Comparison of ENCODE assay signal across 17 cellular contexts in genomic region chr12:15733136-15733535, GRCh38. TPM values are rescaled to one million over a fixed set of nuclear protein-coding genes. Genes with fewer than 3 reads are reported as not detected.
DNase-seq lines count a peak whose midpoint lies in the region; ATAC-seq, FAIRE-seq and TF ChIP-seq lines count a peak whose summit lies in the region.
"Had no signal": no experiment of that assay in that cellular context is flagged by ENCODE, and none has a peak within 500 bp of the region (broad histone marks: within the 10 kb centered on the region; RNA-seq: fewer than 3 reads in every experiment).

No MANE protein-coding gene starts in this region.

- in situ Hi-C loops in GM12878 (cut with MboI), result no loop called here

- no peaks in the 10 kb centered on the region for H3K4me1 ChIP-seq in GM12878 (ENCODE audit: control insufficient read depth, insufficient read depth, low read length)
- H3K4me1 ChIP-seq in subcutaneous abdominal adipose tissue (ENCODE audit: control insufficient read depth in 5 of 5, insufficient read depth in 5 of 5, low read length in 5 of 5), result peaks cover 0 to 27% (median 15%) of the 10 kb centered on the region in 5 donors
- H3K4me1 ChIP-seq: upper lobe of left lung had no signal

- H3K9ac ChIP-seq in GM12878 (ENCODE audit: control insufficient read depth, insufficient read depth, low read length), result no peak overlapping the region
- no peak overlapping the region for H3K9ac ChIP-seq in subcutaneous abdominal adipose tissue (ENCODE audit: low read length in 5 of 5)

- no peak for FAIRE-seq in GM12878 (lab: Jason Lieb, UNC)

- TF ChIP-seq CTCF in GM12878 (IDR thresholded peaks at IDR 0.05 in 2 of 3, conservative IDR thresholded peaks at IDR 0.05 in 1 of 3; ENCODE audit: control insufficient read depth in 2 of 3, extremely low read depth in 1 of 3, insufficient read depth in 1 of 3, low read depth in 3 of 3, low read length in 3 of 3), result no peak

- H3K4me3 ChIP-seq in GM12878, result no peak overlapping the region
- no peak overlapping the region for H3K4me3 ChIP-seq in subcutaneous abdominal adipose tissue (ENCODE audit: low read depth in 1 of 5, low read length in 5 of 5)
- H3K4me3 ChIP-seq: adrenal gland, upper lobe of left lung had no signal

- H3K27me3 ChIP-seq in GM12878 (replicated peaks in 1 of 2; ENCODE audit: control insufficient read depth in 2 of 2, insufficient read depth in 2 of 2, low read length in 1 of 2), result no peaks in the 10 kb centered on the region
- no peaks in the 10 kb centered on the region for H3K27me3 ChIP-seq in subcutaneous abdominal adipose tissue (ENCODE audit: control insufficient read depth in 5 of 5, insufficient read depth in 4 of 5, low read length in 5 of 5)
- H3K27me3 ChIP-seq: adrenal gland, upper lobe of left lung had no signal

- CTCF ChIA-PET in GM12878 (lab: Yijun Ruan, JAX), result interaction anchor here (1.0 to 3.3 kb wide), 8 partner anchors 13 to 47 kb away, joined by 4 to 30 read pairs (median 6); no protein-coding TSS in a partner anchor

- ATAC-seq in GM19043 (IDR thresholded peaks at IDR 0.05; ENCODE audit: low read depth, unreplicated experiment) (peak; percentile 21), HG02759 (IDR thresholded peaks at IDR 0.05; ENCODE audit: unreplicated experiment) (peak; percentile 45), GM12878 (peak; percentile 57), GM18519 (IDR thresholded peaks at IDR 0.05; ENCODE audit: low FRiP score, unreplicated experiment) (no peak), GM21717 (IDR thresholded peaks at IDR 0.05; ENCODE audit: unreplicated experiment) (no peak)
- ATAC-seq: activated CD4-positive, alpha-beta T cell treated with anti-CD3 and anti-CD28 coated beads for 36 hours; T-helper 17 cell had no signal

- H3K36me3 ChIP-seq in GM12878 (ENCODE audit: control insufficient read depth in 2 of 2, insufficient read depth in 2 of 2, low read length in 1 of 2), result no peaks in the 10 kb centered on the region
- no peaks in the 10 kb centered on the region for H3K36me3 ChIP-seq in subcutaneous abdominal adipose tissue (ENCODE audit: control insufficient read depth in 5 of 5, insufficient read depth in 5 of 5, low read length in 5 of 5)
- H3K36me3 ChIP-seq: adrenal gland, upper lobe of left lung had no signal

- no peak overlapping the region for H3K4me2 ChIP-seq in GM12878 (ENCODE audit: control insufficient read depth, insufficient read depth)

- no peak overlapping the region for H2AFZ ChIP-seq in GM12878 (ENCODE audit: control insufficient read depth, low read depth, low read length)

- no TSS peak for BruUV-seq in GM12878 (replicated peaks; lab: Mats Ljungman, UMichigan)

- WGBS in GM12878 (ENCODE audit: insufficient coverage, insufficient replicate concordance, low lambda C conversion rate, missing lambda C conversion rate), result 27% methylated on average over 3 of the region's 3 CpGs

- H3K9me3 ChIP-seq in GM12878 (replicated peaks; ENCODE audit: control insufficient read depth, insufficient read depth, low read length) (no peaks in the 10 kb centered on the region), subcutaneous abdominal adipose tissue (ENCODE audit: control insufficient read depth in 5 of 5, low read length in 5 of 5) (no peaks in the 10 kb centered on the region)
- H3K9me3 ChIP-seq: adrenal gland, upper lobe of left lung had no signal

- TF ChIP-seq POLR2A in GM12878 (IDR thresholded peaks at IDR 0.05; ENCODE audit: low read depth, low read length), result no peak

- DNase-seq in GM12878 (ENCODE audit: low read depth, low spot score) (no peak), midbrain (lab: John Stamatoyannopoulos, UW) (no peak)
- DNase-seq: activated CD4-positive, alpha-beta T cell treated with anti-CD3 and anti-CD28 coated beads for 36 hours; adrenal gland; erythroblast; head of caudate nucleus; left cardiac atrium; naive B cell; NCI-H187 treated with DMSO at 0.1 percent for 48 hours; NCI-H774; T-helper 17 cell; upper lobe of left lung had no signal

- no peaks in the 10 kb centered on the region for H4K20me1 ChIP-seq in GM12878 (ENCODE audit: control insufficient read depth, insufficient read depth)

- no peak overlapping the region for H3K27ac ChIP-seq in GM12878 (ENCODE audit: control insufficient read depth, insufficient read depth)
- H3K27ac ChIP-seq in subcutaneous abdominal adipose tissue (ENCODE audit: low read depth, low read length), result peak overlapping the region; percentile 1
- H3K27ac ChIP-seq: adrenal gland, upper lobe of left lung had no signal

- SMC1A ChIA-PET in GM12878 (lab: Charles Lee; ENCODE audit: uncharacterized antibody, unreplicated experiment), result interaction anchor here (0.6 to 14.5 kb wide), 28 partner anchors 13 to 928 kb away, joined by 3 to 213 read pairs (median 4); no protein-coding TSS in a partner anchor

- no peak for TF ChIP-seq EP300 in GM12878 (IDR thresholded peaks at IDR 0.05; ENCODE audit: borderline replicate concordance in 1 of 2, control insufficient read depth in 1 of 2, low read depth in 2 of 2, low read length in 2 of 2)

- POLR2A ChIA-PET in GM12878 (lab: Charles Lee), result interaction anchor here (0.6 to 4.9 kb wide), 17 partner anchors 13 to 150 kb away, joined by 3 to 48 read pairs (median 4); partner anchors contain the start of gene EPS8

- intact Hi-C loops in GM12878 (cut with micrococcal nuclease; ENCODE audit: unreplicated experiment), result loop anchor here (2.0 to 5.0 kb wide), 2 partner anchors 32 to 54 kb away; partner anchors contain the start of gene EPS8

- TF ChIP-seq RAD21 in GM12878 (IDR thresholded peaks at IDR 0.05; ENCODE audit: insufficient read depth, low read depth, low read length), result no peak

- RAD21 ChIA-PET in GM12878 (lab: Charles Lee; ENCODE audit: unreplicated experiment), result interaction anchor here (0.7 to 4.6 kb wide), 23 partner anchors 13 to 201 kb away, joined by 3 to 52 read pairs (median 5); partner anchors contain the start of gene EPS8

- no peaks in the 10 kb centered on the region for H3K79me2 ChIP-seq in GM12878 (ENCODE audit: control insufficient read depth, insufficient read depth, low read length)

TF ChIP-seq in GM12878, 131 proteins besides CTCF, POLR2A, EP300 and RAD21 (continues in another document):
- TF ChIP-seq IKZF2 (IDR thresholded peaks at IDR 0.05), result peak; percentile 61 to 69
- TF ChIP-seq MEF2B (IDR thresholded peaks at IDR 0.05; ENCODE audit: partially characterized antibody, poor library complexity, severe bottlenecking), result peak; percentile 16
- TF ChIP-seq, protein P1, sequence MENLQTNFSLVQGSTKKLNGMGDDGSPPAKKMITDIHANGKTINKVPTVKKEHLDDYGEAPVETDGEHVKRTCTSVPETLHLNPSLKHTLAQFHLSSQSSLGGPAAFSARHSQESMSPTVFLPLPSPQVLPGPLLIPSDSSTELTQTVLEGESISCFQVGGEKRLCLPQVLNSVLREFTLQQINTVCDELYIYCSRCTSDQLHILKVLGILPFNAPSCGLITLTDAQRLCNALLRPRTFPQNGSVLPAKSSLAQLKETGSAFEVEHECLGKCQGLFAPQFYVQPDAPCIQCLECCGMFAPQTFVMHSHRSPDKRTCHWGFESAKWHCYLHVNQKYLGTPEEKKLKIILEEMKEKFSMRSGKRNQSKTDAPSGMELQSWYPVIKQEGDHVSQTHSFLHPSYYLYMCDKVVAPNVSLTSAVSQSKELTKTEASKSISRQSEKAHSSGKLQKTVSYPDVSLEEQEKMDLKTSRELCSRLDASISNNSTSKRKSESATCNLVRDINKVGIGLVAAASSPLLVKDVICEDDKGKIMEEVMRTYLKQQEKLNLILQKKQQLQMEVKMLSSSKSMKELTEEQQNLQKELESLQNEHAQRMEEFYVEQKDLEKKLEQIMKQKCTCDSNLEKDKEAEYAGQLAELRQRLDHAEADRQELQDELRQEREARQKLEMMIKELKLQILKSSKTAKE (IDR thresholded peaks at IDR 0.05; ENCODE audit: low read depth, poor library complexity, severe bottlenecking), result peak; percentile 11
- peak; percentile 54; the same call in 1 of the 2 replicates for TF ChIP-seq CHD2 (IDR thresholded peaks at IDR 0.05; ENCODE audit: borderline replicate concordance, low read depth, low read length)
- no peak for TF ChIP-seq RBBP5 (conservative IDR thresholded peaks at IDR 0.05)
- TF ChIP-seq RELA (IDR thresholded peaks at IDR 0.05; ENCODE audit: borderline replicate concordance, partially characterized antibody), result peak; percentile 25

RNA-seq across cellular contexts. Expression of gene EPS8, which starts 56.1 kb away (rescaled TPM):
- total RNA-seq in GM12878 (2013; cell fraction: nucleolus; rRNA removed), result 263 and 269 TPM in 2 replicates
- total RNA-seq in GM12878 (2014; rRNA removed), result 4.7 TPM in 2 replicates
- 3.4 and 4.7 TPM in 2 replicates for total RNA-seq in GM12878 (2014; rRNA removed; fragmentation: Illumina TruSeq; extraction: Trizol)
- total RNA-seq in GM12878 (2021), result 3.2 TPM in 2 replicates
- 1.1 TPM for polyA plus RNA-seq in GM12878 (2011; ENCODE audit: low read depth)
- 127 and 173 TPM in 2 replicates for polyA plus RNA-seq in GM12878 (2011; rRNA removed)
- polyA plus RNA-seq in GM12878 (2011; cell fraction: cytosol; rRNA removed), result 84.5 and 94.4 TPM in 2 replicates
- polyA plus RNA-seq in GM12878 (2011; cell fraction: nucleus; rRNA removed), result 107 and 156 TPM in 2 replicates
- 1.3 and 1.9 TPM in 2 replicates for polyA plus RNA-seq in GM12878 (2012)
- polyA plus RNA-seq in GM12878 (2014; fragmentation: Illumina TruSeq; extraction: Trizol), result 3.1 and 3.8 TPM in 2 replicates
- 1 to 10 TPM; 1.3 to 1.6 TPM for polyA plus RNA-seq in GM12878 (2014; fragmentation: Nextera tagmentation; extraction: Ambion mirVana)
- 3.3 and 3.4 TPM in 2 replicates for polyA plus RNA-seq in GM12878 (2014; rRNA removed)
- polyA plus RNA-seq in GM12878 (2016; fragmentation: Nextera tagmentation; extraction: Ambion mirVana), result 1 to 10 TPM; 2.8 to 4.2 TPM
- polyA minus RNA-seq in GM12878 (2011; rRNA and poly(A)+ RNA removed), result 188 and 261 TPM in 2 replicates
- polyA minus RNA-seq in GM12878 (2011; cell fraction: cytosol; rRNA and poly(A)+ RNA removed), result 42.4 and 55.6 TPM in 2 replicates
- polyA minus RNA-seq in GM12878 (2011; cell fraction: nucleus; rRNA and poly(A)+ RNA removed), result 108 and 162 TPM in 2 replicates

Comparison
In these comparisons a context has a peak if more than half of its experiments do, and no peak if none do; other contexts are left out.
1. ATAC-seq: peak in GM19043 (single experiment), HG02759 (single experiment) and GM12878 (single experiment); none in GM18519 (single experiment) and GM21717 (single experiment).